Comparison of ENCODE assay signal across 8 cellular contexts in genomic region chr4:140243345-140243753, GRCh38.
DNase-seq lines count a peak whose midpoint lies in the region; ATAC-seq and TF ChIP-seq lines count a peak whose summit lies in the region.

No MANE protein-coding gene starts in this region.

- H3K4me3 Mint-ChIP-seq in brain: peak overlapping the region in 3 of 5 experiments; percentile 8 to 44 (median 41)
- H3K4me3 Mint-ChIP-seq in stimulated activated memory B cell treated with anti-CD40 and anti-IgM and Interleukin-4, amounts not matched to agents 10 μg/mL and 1 μg/mL and 100 μg/mL, for 72 hours: peak overlapping the region; percentile 13

- peak; percentile 25 for DNase-seq in GM06990 (ENCODE audit: extremely low read depth, insufficient read length)
- peak; percentile 38 for DNase-seq in NCI-H2227 treated with DMSO at 0.1 percent for 48 hours (lab: John Stamatoyannopoulos, UW)
- DNase-seq in MM.1S: no peak
- DNase-seq in posterior vena cava (ENCODE audit: low spot score): no peak

- peaks cover 57% of the 10 kb centered on the region for H3K4me1 Mint-ChIP-seq in brain
- H3K4me1 Mint-ChIP-seq in stimulated activated memory B cell treated with anti-CD40 and anti-IgM and Interleukin-4, amounts not matched to agents 10 μg/mL and 1 μg/mL and 100 μg/mL, for 72 hours: peaks cover 23% of the 10 kb centered on the region

- ATAC-seq in GM19328 (IDR thresholded peaks at IDR 0.05; ENCODE audit: unreplicated experiment) (peak; percentile 56), HG03159 (IDR thresholded peaks at IDR 0.05; ENCODE audit: unreplicated experiment) (peak; percentile 78)
- peak; percentile 77 for ATAC-seq in stimulated activated memory B cell treated with anti-CD40 and anti-IgM and Interleukin-4, amounts not matched to agents 10 μg/mL and 1 μg/mL and 100 μg/mL, for 72 hours

- H3K4me2 ChIP-seq in MM.1S (ENCODE audit: low read depth, low read length): no peak overlapping the region

- no peak overlapping the region for H3K9ac ChIP-seq in MM.1S (ENCODE audit: low read length)

- no peaks in the 10 kb centered on the region for H3K9me3 ChIP-seq in MM.1S (replicated peaks; ENCODE audit: insufficient read depth, low read length)

- intact Hi-C loops in posterior vena cava (cut with DNase I): loop anchor here in 1 of 2 donors (5.0 kb wide), 1 partner anchor 86 kb away; no protein-coding TSS in a partner anchor

- H3K4me3 ChIP-seq in GM06990 (replicated peaks; ENCODE audit: low read depth, low read length) (no peak overlapping the region), MM.1S (ENCODE audit: low read length) (no peak overlapping the region)

- no peaks in the 10 kb centered on the region for H3K36me3 Mint-ChIP-seq in brain
- H3K36me3 Mint-ChIP-seq in stimulated activated memory B cell treated with anti-CD40 and anti-IgM and Interleukin-4, amounts not matched to agents 10 μg/mL and 1 μg/mL and 100 μg/mL, for 72 hours: no peaks in the 10 kb centered on the region

- TF ChIP-seq CTCF in GM06990 (IDR thresholded peaks at IDR 0.05; ENCODE audit: insufficient read depth, low read length, poor library complexity, severe bottlenecking) (no peak), brain (conservative IDR thresholded peaks at IDR 0.05) (no peak), MM.1S (IDR thresholded peaks at IDR 0.05; ENCODE audit: low read length) (no peak)

- H3K27ac Mint-ChIP-seq in brain: peak overlapping the region; percentile 13 to 87 (median 74)
- H3K27ac Mint-ChIP-seq in stimulated activated memory B cell treated with anti-CD40 and anti-IgM and Interleukin-4, amounts not matched to agents 10 μg/mL and 1 μg/mL and 100 μg/mL, for 72 hours: peak overlapping the region; percentile 15

- no peaks in the 10 kb centered on the region for H3F3A ChIP-seq in MM.1S (ENCODE audit: insufficient read depth, low read length)

- no peaks in the 10 kb centered on the region for H3K79me2 ChIP-seq in MM.1S (ENCODE audit: low read length)

- H3K27me3 ChIP-seq in GM06990 (replicated peaks; ENCODE audit: control insufficient read depth, insufficient read depth, low read length) (no peaks in the 10 kb centered on the region; the same call in 1 of the 2 replicates), MM.1S (replicated peaks; ENCODE audit: insufficient read depth, low read length) (no peaks in the 10 kb centered on the region)

- no peaks in the 10 kb centered on the region for H3K36me3 ChIP-seq in GM06990 (ENCODE audit: control insufficient read depth, insufficient read depth, low read length)
- no peaks in the 10 kb centered on the region for H3K36me3 ChIP-seq in MM.1S (replicated peaks; ENCODE audit: insufficient read depth, low read length)

- no peaks in the 10 kb centered on the region for H4K20me1 ChIP-seq in MM.1S (ENCODE audit: insufficient read depth, low read length)

- no peak overlapping the region for H2AFZ ChIP-seq in MM.1S (ENCODE audit: low read length)

- H3K9me3 Mint-ChIP-seq in brain: peaks cover 0 to 3% (median 0%) of the 10 kb centered on the region in 5 experiments
- H3K9me3 Mint-ChIP-seq in stimulated activated memory B cell treated with anti-CD40 and anti-IgM and Interleukin-4, amounts not matched to agents 10 μg/mL and 1 μg/mL and 100 μg/mL, for 72 hours: no peaks in the 10 kb centered on the region

- H3K4me1 ChIP-seq in MM.1S (ENCODE audit: low read length): 0 out of 2 replicates have a peak, but pooled peaks cover 3% of the 10 kb centered on the region

- no peak overlapping the region for H3K27ac ChIP-seq in MM.1S (ENCODE audit: low read length)

- no peaks in the 10 kb centered on the region for H3K27me3 Mint-ChIP-seq in brain
- H3K27me3 Mint-ChIP-seq in stimulated activated memory B cell treated with anti-CD40 and anti-IgM and Interleukin-4, amounts not matched to agents 10 μg/mL and 1 μg/mL and 100 μg/mL, for 72 hours: peaks cover 22% of the 10 kb centered on the region

- H3K9me2 ChIP-seq in MM.1S (replicated peaks; ENCODE audit: insufficient read depth, low read length): no peaks in the 10 kb centered on the region

Comparison
In these comparisons a context has a peak if more than half of its experiments do, and no peak if none do; other contexts are left out.
1. DNase-seq: peak in GM06990 (single experiment) and NCI-H2227 treated with DMSO at 0.1 percent for 48 hours (single experiment); none in MM.1S (single experiment) and posterior vena cava (single experiment).
2. Peak in every context shown above with its lines, with median percentiles within 50 percentile points of each other: ATAC-seq.